Comparison of ENCODE assay signal across 9 cellular contexts in genomic region chr22:24400726-24401596, GRCh38. TPM values are rescaled to one million over a fixed set of nuclear protein-coding genes. Genes with fewer than 3 reads are reported as not detected.
DNase-seq lines count a peak whose midpoint lies in the region; ATAC-seq, FAIRE-seq and TF ChIP-seq lines count a peak whose summit lies in the region.
"Had no signal": no experiment of that assay in that cellular context is flagged by ENCODE, and none has a peak within 500 bp of the region (broad histone marks: within the 10 kb centered on the region; RNA-seq: fewer than 3 reads in every experiment).

No MANE protein-coding gene starts in this region.

- peaks cover 45% of the 10 kb centered on the region for H3K36me3 Mint-ChIP-seq in dendritic cell treated with granulocyte-macrophage colony-stimulating factor and Interleukin-4, amounts not matched to agents 40 ng/mL and 50 ng/mL, for 4 days (ENCODE audit: low read depth)
- peaks cover 35% of the 10 kb centered on the region for H3K36me3 Mint-ChIP-seq in osteocyte (ENCODE audit: unreplicated experiment)

- peak; percentile 97 for FAIRE-seq in GM12892 (lab: Jason Lieb, UNC)
- FAIRE-seq: H1 had no signal

- peak overlapping the region; percentile 64 for H3K4me3 Mint-ChIP-seq in dendritic cell treated with granulocyte-macrophage colony-stimulating factor and Interleukin-4, amounts not matched to agents 40 ng/mL and 50 ng/mL, for 4 days
- H3K4me3 Mint-ChIP-seq in osteocyte (ENCODE audit: unreplicated experiment), result no peak overlapping the region

- no peak for TF ChIP-seq CTCF in osteocyte (IDR thresholded peaks at IDR 0.05)

- no peak for DNase-seq in GM12892 (ENCODE audit: insufficient read length)
- no peak for DNase-seq in osteocyte (ENCODE audit: extremely low spot score, unreplicated experiment)
- no peak for DNase-seq in central memory CD4-positive, alpha-beta T cell
- no peak for DNase-seq in mucosa of gallbladder (ENCODE audit: low spot score)

- intact Hi-C loops in dendritic cell treated with granulocyte-macrophage colony-stimulating factor and Interleukin-4, amounts not matched to agents 40 ng/mL and 50 ng/mL, for 4 days (cut with micrococcal nuclease), result no loop called here

- H3K27me3 Mint-ChIP-seq in dendritic cell treated with granulocyte-macrophage colony-stimulating factor and Interleukin-4, amounts not matched to agents 40 ng/mL and 50 ng/mL, for 4 days, result no peaks in the 10 kb centered on the region
- no peaks in the 10 kb centered on the region for H3K27me3 Mint-ChIP-seq in osteocyte (ENCODE audit: unreplicated experiment)

- H3K27ac Mint-ChIP-seq in dendritic cell treated with granulocyte-macrophage colony-stimulating factor and Interleukin-4, amounts not matched to agents 40 ng/mL and 50 ng/mL, for 4 days, result peak overlapping the region; percentile 85
- H3K27ac Mint-ChIP-seq in osteocyte (ENCODE audit: unreplicated experiment), result peak overlapping the region; percentile 28

- H3K4me1 Mint-ChIP-seq in dendritic cell treated with granulocyte-macrophage colony-stimulating factor and Interleukin-4, amounts not matched to agents 40 ng/mL and 50 ng/mL, for 4 days (ENCODE audit: low read depth), result peaks cover 76% of the 10 kb centered on the region
- peaks cover 27% of the 10 kb centered on the region for H3K4me1 Mint-ChIP-seq in osteocyte (ENCODE audit: unreplicated experiment)

- 0 out of 2 replicates have a peak, but pooled peaks have one; percentile 33 for TF ChIP-seq POLR2A in GM12892 (IDR thresholded peaks at IDR 0.05; ENCODE audit: low read depth, low read length)

- peaks cover 7% of the 10 kb centered on the region for H3K9me3 Mint-ChIP-seq in dendritic cell treated with granulocyte-macrophage colony-stimulating factor and Interleukin-4, amounts not matched to agents 40 ng/mL and 50 ng/mL, for 4 days
- H3K9me3 Mint-ChIP-seq in osteocyte (ENCODE audit: unreplicated experiment), result no peaks in the 10 kb centered on the region

- ATAC-seq in HG03378 (IDR thresholded peaks at IDR 0.05; ENCODE audit: unreplicated experiment), result peak; percentile 40
- ATAC-seq in HG02610 (IDR thresholded peaks at IDR 0.05; ENCODE audit: unreplicated experiment), result no peak
- ATAC-seq in HG03469 (IDR thresholded peaks at IDR 0.05; ENCODE audit: unreplicated experiment), result no peak

RNA-seq across cellular contexts. Expression of gene ADORA2A, which starts 26.4 kb away (rescaled TPM):
- 14.3 TPM for polyA plus RNA-seq in GM12892 (2012; ENCODE audit: missing spikeins)
- total RNA-seq in osteocyte (1.6 and 3.5 TPM in 2 replicates), mucosa of gallbladder (4.1 TPM)
